In genomic region chr10:73625884-73626753, GRCh38 we compare ENCODE assay signal across 8 cellular contexts. TPM values are rescaled to one million over a fixed set of nuclear protein-coding genes. Genes with fewer than 3 reads are reported as not detected.
DNase-seq lines count a peak whose midpoint lies in the region; ATAC-seq and TF ChIP-seq lines count a peak whose summit lies in the region.

No MANE protein-coding gene starts in this region.

- H3K27me3 Mint-ChIP-seq in CD14-positive monocyte (ENCODE audit: low read depth in 3 of 3) = peaks cover 0 to 3% (median 0%) of the 10 kb centered on the region in 3 donors

- no peaks in the 10 kb centered on the region for H3K9me3 Mint-ChIP-seq in CD14-positive monocyte

- peaks cover 0 to 14% (median 9%) of the 10 kb centered on the region in 4 donors for H3K4me1 ChIP-seq in liver (ENCODE audit: control insufficient read depth in 4 of 4, insufficient read depth in 4 of 4, low read length in 3 of 4)

- no peak for TF ChIP-seq CTCF in CD14-positive monocyte (IDR thresholded peaks at IDR 0.05)
- peak in 2 of 56 donors; percentile 12 to 18 for TF ChIP-seq CTCF in dorsolateral prefrontal cortex (IDR thresholded peaks at IDR 0.05 in 54 of 56, conservative IDR thresholded peaks at IDR 0.05 in 2 of 56; ENCODE audit: low read depth in 1 of 56, partially characterized antibody in 56 of 56)
- TF ChIP-seq CTCF in liver (IDR thresholded peaks at IDR 0.05; ENCODE audit: low read depth, low read length, missing input control) = no peak

- no peaks in the 10 kb centered on the region for H3K36me3 Mint-ChIP-seq in CD14-positive monocyte

- H3K27me3 ChIP-seq in dorsolateral prefrontal cortex (no peaks in the 10 kb centered on the region), liver (ENCODE audit: control insufficient read depth in 4 of 4, insufficient read depth in 4 of 4, low read length in 3 of 4) (no peaks in the 10 kb centered on the region)

- WGBS in liver = 3% methylated on average over 42 of the region's 42 CpGs

- peak overlapping the region; percentile 18 to 95 (median 87) for H3K27ac ChIP-seq in dorsolateral prefrontal cortex
- H3K27ac ChIP-seq in liver (ENCODE audit: low read depth in 1 of 2, low read length in 2 of 2) = peak overlapping the region; percentile 34 to 55

- DNase-seq in CD14-positive monocyte (ENCODE audit: low spot score) (peak; percentile 94), NCI-H748 (lab: John Stamatoyannopoulos, UW; ENCODE audit: unreplicated experiment) (peak; percentile 95), dorsolateral prefrontal cortex (peak; percentile 64 to 96 (median 86))
- peak; percentile 89 to 92 for DNase-seq in activated CD4-positive, alpha-beta T cell treated with anti-CD3 and anti-CD28 coated beads, Interleukin-2, amount 50 U/mL, for 4 hours
- DNase-seq in stimulated activated CD4-positive, alpha-beta T cell treated with anti-CD3 and anti-CD28 coated beads, Interleukin-4, amount 100 ng/mL, for 1 hour = peak; percentile 89

- peak overlapping the region; percentile 4 to 86 for H3K9ac ChIP-seq in liver (ENCODE audit: low read depth in 1 of 2, low read length in 2 of 2)

- H3K4me3 ChIP-seq in dorsolateral prefrontal cortex (peak overlapping the region; percentile 59 to 94 (median 83)), liver (ENCODE audit: low read depth in 1 of 3, low read length in 3 of 3) (peak overlapping the region; percentile 72 to 95 (median 78))

- TF ChIP-seq RAD21 in liver (IDR thresholded peaks at IDR 0.05) = no peak

- peak overlapping the region; percentile 87 to 99 (median 96) for H3K27ac Mint-ChIP-seq in CD14-positive monocyte

- peak overlapping the region; percentile 96 to 99 for H3K4me3 Mint-ChIP-seq in CD14-positive monocyte

- H3K36me3 ChIP-seq in liver (ENCODE audit: control insufficient read depth in 4 of 4, insufficient read depth in 3 of 4, low read depth in 1 of 4, low read length in 3 of 4) = no peaks in the 10 kb centered on the region

- intact Hi-C loops in CD14-positive monocyte (cut with micrococcal nuclease) (no loop called here), dorsolateral prefrontal cortex (cut with DNase I) (loop anchor here (5.0 kb wide), 3 partner anchors 34 to 214 kb away; partner anchors contain the start of genes ANXA7 (in 1 of the 2) and USP54 (in 1 of the 2))

- ATAC-seq in GM19395 (IDR thresholded peaks at IDR 0.05; ENCODE audit: unreplicated experiment) (peak; percentile 93), HG03558 (IDR thresholded peaks at IDR 0.05; ENCODE audit: extremely low read depth, unreplicated experiment) (peak; percentile 92)

- H3K9me3 ChIP-seq in liver (ENCODE audit: control insufficient read depth in 4 of 4, low read length in 3 of 4) = no peaks in the 10 kb centered on the region

- peaks cover 14% of the 10 kb centered on the region for H3K4me1 Mint-ChIP-seq in CD14-positive monocyte

TF ChIP-seq in liver, 16 proteins besides CTCF, POLR2A, EP300 and RAD21:
- TF ChIP-seq REST (IDR thresholded peaks at IDR 0.05) (peak; percentile 44), FOXA2 (IDR thresholded peaks at IDR 0.05) (no peak), ZBTB33 (IDR thresholded peaks at IDR 0.05) (peak; percentile 99), ATF3 (IDR thresholded peaks at IDR 0.05) (no peak), JUND (IDR thresholded peaks at IDR 0.05) (peak; percentile 83 to 88), FOXA1 (IDR thresholded peaks at IDR 0.05) (peak; percentile 22), YY1 (IDR thresholded peaks at IDR 0.05) (peak; percentile 99), GABPA (IDR thresholded peaks at IDR 0.05 in 1 of 2, conservative IDR thresholded peaks at IDR 0.05 in 1 of 2) (no peak)
- TF ChIP-seq, protein P1, sequence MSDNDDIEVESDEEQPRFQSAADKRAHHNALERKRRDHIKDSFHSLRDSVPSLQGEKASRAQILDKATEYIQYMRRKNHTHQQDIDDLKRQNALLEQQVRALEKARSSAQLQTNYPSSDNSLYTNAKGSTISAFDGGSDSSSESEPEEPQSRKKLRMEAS (IDR thresholded peaks at IDR 0.05) = peak; percentile 28
TF ChIP-seq in liver: peak in this region for 6.

RNA-seq across cellular contexts. Expression of gene MYOZ1, which starts 15.2 kb away (rescaled TPM):
- not detected for polyA plus RNA-seq in CD14-positive monocyte
- total RNA-seq in dorsolateral prefrontal cortex = 1 to 10 TPM in 52 of 120 experiments, under 1 TPM in 60, not detected in 8; 0.30 to 2.4 (median 0.94) TPM
- total RNA-seq in liver = under 1 TPM; 0.17 to 0.23 TPM
- polyA plus RNA-seq in liver = under 1 TPM in 1 of 2 donors, not detected in 1; 0.14 TPM

RNA-seq across cellular contexts. Expression of gene SYNPO2L, which starts 29.7 kb away (rescaled TPM):
- polyA plus RNA-seq in CD14-positive monocyte (not detected), liver (under 1 TPM in 1 of 2 donors, not detected in 1; 0.02 TPM)
- total RNA-seq in dorsolateral prefrontal cortex (1 to 10 TPM in 2 of 120 experiments, under 1 TPM in 77, not detected in 41; 0.08 to 1.6 (median 0.19) TPM), liver (under 1 TPM in 1 of 2 donors, not detected in 1; under 0.01 TPM)

RNA-seq across cellular contexts. Expression of gene USP54, which starts 35.0 kb away (rescaled TPM):
- polyA plus RNA-seq in CD14-positive monocyte (under 1 TPM; 0.28 to 0.55 TPM), liver (10 to 100 TPM in 1 of 2 donors, 1 to 10 TPM in 1; 1.3 to 10.4 TPM)
- total RNA-seq in dorsolateral prefrontal cortex (100 to 1,000 TPM in 119 of 120 experiments, 10 to 100 TPM in 1; 91.9 to 623 (median 231) TPM), liver (1 to 10 TPM; 3.6 to 9.0 TPM)

Comparison
In these comparisons a context has a peak if more than half of its experiments do, and no peak if none do; other contexts are left out.
1. Peak in every context shown above with its lines: DNase-seq, ATAC-seq, H3K4me3 ChIP-seq and H3K27ac ChIP-seq.
2. RNA of gene USP54, which starts 35.0 kb away (total RNA-seq): 91.9 to 623 TPM in dorsolateral prefrontal cortex; 3.6 to 9.0 TPM in liver; every median in the first group is over 4 times any median in the second.
3. intact Hi-C loops: an anchor here in dorsolateral prefrontal cortex (5.0 kb wide); none called in CD14-positive monocyte.